1 cellular context compared by ENCODE assay signal in the genomic region with DNA sequence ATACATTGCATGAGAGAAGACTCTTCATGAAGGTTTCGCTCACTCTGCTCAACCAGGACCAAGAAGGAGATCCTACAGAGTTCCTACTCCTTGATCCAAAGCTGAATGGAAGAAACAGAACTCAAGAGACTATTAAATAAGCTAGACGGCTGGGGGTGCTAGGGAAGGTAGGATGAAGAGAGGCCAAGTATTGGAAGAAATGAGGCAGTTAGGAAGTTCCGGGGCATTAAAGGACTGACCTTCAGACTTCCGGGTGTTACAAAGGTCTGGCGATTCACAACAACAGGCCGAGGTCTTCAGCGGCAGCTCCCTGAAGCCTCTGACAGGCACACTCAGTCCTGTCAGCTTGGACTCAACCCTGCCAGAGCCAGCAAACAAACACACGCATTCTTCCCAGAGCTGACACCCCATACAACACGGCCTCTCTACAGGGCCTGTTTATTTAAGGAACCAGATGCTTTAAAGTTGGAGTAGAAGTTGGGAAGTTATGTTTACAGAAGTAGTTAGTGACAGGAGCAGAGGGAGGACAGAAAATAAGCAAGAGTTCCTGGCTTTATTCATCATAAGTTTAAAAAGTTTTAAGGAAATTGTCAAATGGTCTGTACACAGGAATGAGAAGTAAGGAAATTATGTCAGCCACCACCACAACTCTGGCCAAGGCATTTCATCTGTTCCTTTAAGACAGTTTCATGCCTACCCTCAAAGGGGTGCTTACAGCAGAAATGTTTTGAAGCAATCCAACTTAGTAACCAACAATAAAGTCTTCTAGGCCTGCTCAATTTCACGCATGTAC.
TF ChIP-seq lines count a peak whose summit lies in the region.

No MANE protein-coding gene starts in this region.

TF ChIP-seq in GM12878, 131 proteins besides CTCF, POLR2A, EP300 and RAD21 (continued from another document):
- TF ChIP-seq CEBPB (IDR thresholded peaks at IDR 0.05; ENCODE audit: borderline replicate concordance in 1 of 2, low read depth in 2 of 2, low read length in 2 of 2) (no peak), GABPA (IDR thresholded peaks at IDR 0.05; ENCODE audit: low read depth) (no peak), KDM1A (IDR thresholded peaks at IDR 0.05; ENCODE audit: borderline replicate concordance) (no peak), SIX5 (IDR thresholded peaks at IDR 0.05; ENCODE audit: low read depth, low read length, severe bottlenecking) (no peak), GATAD2B (conservative IDR thresholded peaks at IDR 0.05; ENCODE audit: low read depth) (no peak)
